ENCODE assay signal across 8 cellular contexts in the genomic region with DNA sequence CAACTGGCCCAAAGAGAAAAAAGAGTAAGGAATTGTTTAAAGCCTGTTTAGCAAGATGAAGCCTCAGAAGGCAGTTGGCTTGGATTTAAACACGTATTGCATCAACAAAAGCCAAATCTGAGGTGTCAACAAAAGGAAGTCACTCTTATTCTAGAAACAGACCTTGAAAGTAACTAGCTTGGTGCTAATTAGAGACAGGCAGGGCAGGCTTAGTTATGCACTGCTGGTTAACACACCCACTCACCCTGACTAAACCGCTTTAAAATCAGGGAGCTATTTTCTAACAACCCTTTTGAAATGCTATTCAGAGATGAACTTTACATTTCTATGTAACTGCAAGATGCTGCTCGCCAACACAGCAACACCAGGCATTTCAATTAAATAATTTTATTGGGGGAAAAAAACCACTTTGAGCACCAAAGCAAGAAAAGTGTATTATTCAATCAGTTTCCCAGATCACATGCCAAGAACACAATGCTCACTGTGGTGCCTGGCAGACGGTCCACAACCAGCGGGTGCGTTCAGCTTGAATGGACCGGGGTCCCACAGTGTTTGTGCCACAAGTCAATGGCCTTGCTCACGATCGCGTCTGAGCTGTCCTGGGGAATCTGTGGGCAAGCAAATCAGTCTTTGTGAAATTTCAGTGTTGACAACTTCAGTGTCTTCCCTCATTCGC. TPM values are rescaled to one million over a fixed set of nuclear protein-coding genes. Genes with fewer than 3 reads are reported as not detected.
DNase-seq lines count a peak whose midpoint lies in the region; ATAC-seq and TF ChIP-seq lines count a peak whose summit lies in the region.

No MANE protein-coding gene starts in this region.

- peak overlapping the region in 1 of 5 experiments; percentile 13 for H3K4me3 Mint-ChIP-seq in brain

- no peaks in the 10 kb centered on the region for H3K9me3 Mint-ChIP-seq in brain

- H3K4me1 Mint-ChIP-seq in brain = peaks cover 23% of the 10 kb centered on the region

- DNase-seq in retinal pigment epithelial cell (ENCODE audit: low read depth) (peak; percentile 72), HUDEP-2 (lab: John Stamatoyannopoulos, UW; ENCODE audit: unreplicated experiment in 76 of 76) (no peak), cerebellar cortex (ENCODE audit: low spot score) (no peak)
- DNase-seq in central memory CD4-positive, alpha-beta T cell = no peak

- H3K4me3 ChIP-seq in retinal pigment epithelial cell (ENCODE audit: low read length) = no peak overlapping the region

- no peaks in the 10 kb centered on the region for H3K27me3 Mint-ChIP-seq in brain

- peaks cover 61% of the 10 kb centered on the region for H3K36me3 Mint-ChIP-seq in brain

- TF ChIP-seq CTCF in brain (conservative IDR thresholded peaks at IDR 0.05) (no peak), retinal pigment epithelial cell (conservative IDR thresholded peaks at IDR 0.05; ENCODE audit: low read depth, low read length) (no peak)

- peak overlapping the region in 4 of 5 experiments; percentile 27 to 97 (median 59) for H3K27ac Mint-ChIP-seq in brain

- ATAC-seq in GM19043 (IDR thresholded peaks at IDR 0.05; ENCODE audit: low read depth, unreplicated experiment) (peak; percentile 41), HG02852 (IDR thresholded peaks at IDR 0.05; ENCODE audit: unreplicated experiment) (peak; percentile 52), GM18502 (IDR thresholded peaks at IDR 0.05; ENCODE audit: poor library complexity, unreplicated experiment) (no peak)

RNA-seq across cellular contexts. Expression of a gene that starts 23.6 kb away (rescaled TPM):
- polyA plus RNA-seq in brain (ENCODE audit: insufficient read depth, low read depth, low replicate concordance) = 39.1 TPM
